Comparison of ENCODE assay signal across 6 cellular contexts in the genomic region with DNA sequence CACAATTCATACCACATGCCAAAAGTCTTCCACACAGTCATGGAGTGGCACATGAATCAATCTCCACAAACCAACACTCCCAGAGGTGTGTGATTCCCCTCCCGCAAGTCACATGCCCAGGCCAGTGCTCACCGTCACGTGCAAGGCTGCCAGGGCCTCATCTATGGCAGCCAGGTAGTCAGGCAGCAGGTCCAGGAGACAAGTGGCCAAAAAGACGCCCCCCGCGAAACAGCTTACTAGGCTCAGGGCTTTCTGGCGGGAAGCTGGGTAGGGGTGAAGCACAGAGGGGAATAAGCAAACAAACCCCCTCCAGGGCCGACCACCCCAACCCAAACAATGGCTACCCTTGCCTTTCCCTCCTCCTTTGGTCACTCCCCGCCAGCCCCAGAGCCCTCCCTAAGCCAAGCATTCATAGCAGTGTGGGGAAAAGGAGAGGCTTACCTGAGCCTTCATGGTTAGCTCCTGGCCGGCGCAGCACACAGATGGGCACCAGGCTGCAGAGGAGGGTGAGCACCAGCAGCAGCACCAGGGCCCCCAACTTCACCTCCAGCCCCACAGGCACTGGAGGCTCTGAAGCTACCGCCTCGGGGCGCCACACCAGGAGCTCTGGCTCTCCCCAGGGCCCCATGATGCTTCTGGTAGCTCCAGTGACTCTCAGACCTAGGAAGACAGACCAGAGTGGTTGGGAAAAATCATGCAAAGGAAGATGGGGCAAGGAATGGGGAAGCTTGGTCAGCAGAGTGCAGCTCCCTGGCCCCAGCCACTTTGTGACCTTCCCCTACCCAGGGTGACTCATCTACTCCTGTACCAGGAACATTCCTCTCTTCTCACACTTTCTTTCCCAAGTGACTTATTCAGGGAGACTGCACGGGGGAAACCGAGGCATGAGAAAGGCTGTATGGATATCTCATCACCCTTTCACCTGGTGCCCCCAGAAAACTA. TPM values are rescaled to one million over a fixed set of nuclear protein-coding genes. Genes with fewer than 3 reads are reported as not detected.
DNase-seq lines count a peak whose midpoint lies in the region; ATAC-seq and TF ChIP-seq lines count a peak whose summit lies in the region.

No MANE protein-coding gene starts in this region.

- peak overlapping the region; percentile 91 for H3K4me2 ChIP-seq in DND-41 (ENCODE audit: insufficient read depth, low read length)
- peak overlapping the region; percentile 93 for H3K4me2 ChIP-seq in hepatocyte

- TF ChIP-seq CTCF in DND-41 (IDR thresholded peaks at IDR 0.05; ENCODE audit: borderline replicate concordance, extremely low read depth, low read length, poor library complexity, severe bottlenecking) (no peak), hepatocyte (IDR thresholded peaks at IDR 0.05; ENCODE audit: poor library complexity) (no peak), upper lobe of left lung (IDR thresholded peaks at IDR 0.05) (no peak)

- H3K27me3 ChIP-seq in DND-41 (ENCODE audit: insufficient read depth, low read length, poor library complexity) (no peaks in the 10 kb centered on the region), hepatocyte (no peaks in the 10 kb centered on the region), upper lobe of left lung (no peaks in the 10 kb centered on the region)

- WGBS in hepatocyte (ENCODE audit: low lambda C conversion rate, missing lambda C conversion rate): 15% methylated on average over 14 of the region's 16 CpGs
- 41 to 50% methylated on average over 13 to 16 of the region's 16 CpGs for WGBS in upper lobe of left lung, 2 donors

- TF ChIP-seq EP300 in upper lobe of left lung (IDR thresholded peaks at IDR 0.05): peak in 1 of 4 donors; percentile 25

- peaks cover 9% of the 10 kb centered on the region for H4K20me1 ChIP-seq in DND-41 (ENCODE audit: insufficient read depth, low read length)
- H4K20me1 ChIP-seq in hepatocyte (ENCODE audit: insufficient read depth, poor library complexity, severe bottlenecking): peaks cover 6% of the 10 kb centered on the region

- peak overlapping the region; percentile 80 to 89 for H3K4me3 ChIP-seq in DND-41 (ENCODE audit: low read depth in 1 of 2, low read length in 2 of 2)
- H3K4me3 ChIP-seq in hepatocyte: peak overlapping the region; percentile 52
- H3K4me3 ChIP-seq in upper lobe of left lung: peak overlapping the region; percentile 56 to 75 (median 68)

- H3K4me1 ChIP-seq in DND-41 (ENCODE audit: insufficient read depth, low read length) (peaks cover 67% of the 10 kb centered on the region), hepatocyte (ENCODE audit: insufficient read depth) (peaks cover 26% of the 10 kb centered on the region), upper lobe of left lung (peaks cover 54 to 78% (median 62%) of the 10 kb centered on the region in 4 donors)

- H3K9me3 ChIP-seq in DND-41 (ENCODE audit: insufficient read depth, low read length, severe bottlenecking) (no peaks in the 10 kb centered on the region), hepatocyte (ENCODE audit: low read depth) (no peaks in the 10 kb centered on the region), upper lobe of left lung (no peaks in the 10 kb centered on the region)

- H3K79me2 ChIP-seq in DND-41 (ENCODE audit: insufficient read depth, low read length) (peaks cover 74% of the 10 kb centered on the region), hepatocyte (peaks cover 52% of the 10 kb centered on the region)

- ATAC-seq in DND-41 (ENCODE audit: insufficient read depth, low read depth) (no peak), upper lobe of left lung (ENCODE audit: low FRiP score in 2 of 2) (peak in 1 of 2 donors; percentile 23), GM18867 (IDR thresholded peaks at IDR 0.05; ENCODE audit: unreplicated experiment) (no peak), GM19328 (IDR thresholded peaks at IDR 0.05; ENCODE audit: unreplicated experiment) (no peak)

- no peaks in the 10 kb centered on the region for H3K9me2 ChIP-seq in hepatocyte (replicated peaks; ENCODE audit: insufficient read depth)

- H2AFZ ChIP-seq in DND-41 (ENCODE audit: low read depth, low read length) (peak overlapping the region; percentile 90), hepatocyte (peak overlapping the region; percentile 2)

- peak overlapping the region; percentile 80 for H3K27ac ChIP-seq in DND-41 (ENCODE audit: low read length)
- H3K27ac ChIP-seq in hepatocyte: peak overlapping the region; percentile 98
- peak overlapping the region; percentile 94 to 98 (median 97) for H3K27ac ChIP-seq in upper lobe of left lung

- H3K36me3 ChIP-seq in DND-41 (ENCODE audit: insufficient read depth, low read length) (peaks cover 27% of the 10 kb centered on the region), hepatocyte (replicated peaks; ENCODE audit: insufficient read depth, low read depth) (no peaks in the 10 kb centered on the region), upper lobe of left lung (peaks cover 0 to 28% (median 11%) of the 10 kb centered on the region in 4 donors)

- DNase-seq in DND-41: no peak
- DNase-seq in RPMI8226: peak; percentile 39
- DNase-seq in hepatocyte (ENCODE audit: low spot score): peak; percentile 79
- DNase-seq in upper lobe of left lung: peak; percentile 56 to 83

- TF ChIP-seq POLR2A in upper lobe of left lung (IDR thresholded peaks at IDR 0.05): no peak

- H3K9ac ChIP-seq in DND-41 (ENCODE audit: low read depth, low read length): peak overlapping the region; percentile 87

RNA-seq across cellular contexts. Expression of a gene that starts 1.0 kb away (rescaled TPM):
- total RNA-seq in hepatocyte (141 and 158 TPM in 2 replicates), upper lobe of left lung (100 to 1,000 TPM in 3 of 6 donors, 10 to 100 TPM in 3; 41.9 to 145 (median 102) TPM)
- 163 and 174 TPM in 2 replicates for polyA plus RNA-seq in hepatocyte

RNA-seq across cellular contexts. Expression of a gene that starts 3.9 kb away (rescaled TPM):
- total RNA-seq in hepatocyte (7.6 and 10.5 TPM in 2 replicates), upper lobe of left lung (10 to 100 TPM; 19.4 to 93.2 (median 37.6) TPM)
- polyA plus RNA-seq in hepatocyte: 27.1 and 28.0 TPM in 2 replicates

RNA-seq across cellular contexts. Expression of a gene that starts 5.3 kb away (rescaled TPM):
- total RNA-seq in hepatocyte (10.9 and 15.1 TPM in 2 replicates), upper lobe of left lung (10 to 100 TPM in 3 of 6 donors, 1 to 10 TPM in 3; 4.7 to 17.4 (median 9.4) TPM)
- 8.6 and 16.6 TPM in 2 replicates for polyA plus RNA-seq in hepatocyte

RNA-seq across cellular contexts. Expression of a gene that starts 15.1 kb away (rescaled TPM):
- total RNA-seq in hepatocyte (213 and 240 TPM in 2 replicates), upper lobe of left lung (100 to 1,000 TPM; 123 to 285 (median 157) TPM)
- 215 and 217 TPM in 2 replicates for polyA plus RNA-seq in hepatocyte

RNA-seq across cellular contexts. Expression of a gene that starts 15.8 kb away (rescaled TPM):
- total RNA-seq in hepatocyte (8.8 and 15.4 TPM in 2 replicates), upper lobe of left lung (100 to 1,000 TPM in 4 of 6 donors, 10 to 100 TPM in 2; 43.3 to 151 (median 103) TPM)
- polyA plus RNA-seq in hepatocyte: 22.3 and 30.6 TPM in 2 replicates
